ENCODE assay signal across 2 cellular contexts in the genomic region with DNA sequence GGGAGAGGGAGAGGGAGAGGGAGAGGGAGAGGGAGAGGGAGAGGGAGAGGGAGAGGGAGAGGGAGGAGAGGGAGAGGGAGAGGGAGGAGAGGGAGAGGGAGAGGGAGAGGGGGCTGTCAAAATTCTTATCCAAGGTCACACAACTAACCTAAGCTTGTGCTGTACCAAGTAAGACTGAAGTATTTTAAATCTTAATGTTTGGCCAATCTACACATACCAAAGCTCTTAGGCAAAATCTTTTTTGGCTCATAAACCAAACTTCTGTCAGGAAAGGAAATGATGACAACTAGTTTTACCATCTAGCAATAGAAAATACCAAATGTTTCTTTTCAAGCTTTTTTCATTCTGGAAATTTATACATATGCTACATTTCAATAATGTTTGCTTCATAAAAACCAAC.
TF ChIP-seq lines count a peak whose summit lies in the region.

No MANE protein-coding gene starts in this region.

TF ChIP-seq in A549, 52 proteins besides CTCF, POLR2A, EP300 and RAD21:
- TF ChIP-seq RFX5 (IDR thresholded peaks at IDR 0.05) (no peak), POLR2AphosphoS2 (conservative IDR thresholded peaks at IDR 0.05; ENCODE audit: low read length) (no peak), SMC3 (IDR thresholded peaks at IDR 0.05) (no peak), EHF (CRISPR knock-in tag; IDR thresholded peaks at IDR 0.05) (no peak), NR3C1 (IDR thresholded peaks at IDR 0.05) (no peak), KDM1A (IDR thresholded peaks at IDR 0.05; ENCODE audit: low read depth) (no peak), PHF8 (IDR thresholded peaks at IDR 0.05; ENCODE audit: borderline replicate concordance, low read depth) (no peak), KDM5A (IDR thresholded peaks at IDR 0.05) (no peak), RCOR1 (IDR thresholded peaks at IDR 0.05; ENCODE audit: low read depth, low read length) (no peak), NFE2L2 (conservative IDR thresholded peaks at IDR 0.05; ENCODE audit: low read length) (no peak), EHMT2 (IDR thresholded peaks at IDR 0.05; ENCODE audit: low read depth) (no peak), FOSB (CRISPR knock-in tag; IDR thresholded peaks at IDR 0.05) (no peak), HES2 (IDR thresholded peaks at IDR 0.05) (no peak), CEBPB (IDR thresholded peaks at IDR 0.05) (no peak), RARB (CRISPR knock-in tag; IDR thresholded peaks at IDR 0.05) (no peak), HOXA7 (CRISPR knock-in tag; IDR thresholded peaks at IDR 0.05) (no peak), HMGXB4 (CRISPR knock-in tag; IDR thresholded peaks at IDR 0.05; ENCODE audit: borderline replicate concordance) (no peak)

TF ChIP-seq in IMR-90, 13 proteins besides CTCF, POLR2A, EP300 and RAD21:
- TF ChIP-seq BHLHE40 (IDR thresholded peaks at IDR 0.05; ENCODE audit: low read depth, low read length) = no peak
- TF ChIP-seq SMC3 (IDR thresholded peaks at IDR 0.05; ENCODE audit: low read depth, low read length) = no peak
- TF ChIP-seq RFX5 (IDR thresholded peaks at IDR 0.05; ENCODE audit: low read depth, low read length) = no peak
- TF ChIP-seq, protein P1, sequence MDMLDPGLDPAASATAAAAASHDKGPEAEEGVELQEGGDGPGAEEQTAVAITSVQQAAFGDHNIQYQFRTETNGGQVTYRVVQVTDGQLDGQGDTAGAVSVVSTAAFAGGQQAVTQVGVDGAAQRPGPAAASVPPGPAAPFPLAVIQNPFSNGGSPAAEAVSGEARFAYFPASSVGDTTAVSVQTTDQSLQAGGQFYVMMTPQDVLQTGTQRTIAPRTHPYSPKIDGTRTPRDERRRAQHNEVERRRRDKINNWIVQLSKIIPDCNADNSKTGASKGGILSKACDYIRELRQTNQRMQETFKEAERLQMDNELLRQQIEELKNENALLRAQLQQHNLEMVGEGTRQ (IDR thresholded peaks at IDR 0.05; ENCODE audit: low read depth, low read length) = no peak
- no peak for TF ChIP-seq FOS (IDR thresholded peaks at IDR 0.05; ENCODE audit: low read depth, low read length)
- no peak for TF ChIP-seq ELK1 (IDR thresholded peaks at IDR 0.05; ENCODE audit: borderline replicate concordance, low read depth, low read length)
- no peak for TF ChIP-seq RCOR1 (IDR thresholded peaks at IDR 0.05; ENCODE audit: insufficient replicate concordance, low read length)
- no peak for TF ChIP-seq MXI1 (IDR thresholded peaks at IDR 0.05; ENCODE audit: borderline replicate concordance, low read depth, low read length)
- TF ChIP-seq NFE2L2 (IDR thresholded peaks at IDR 0.05; ENCODE audit: low read depth, low read length) = no peak
- no peak for TF ChIP-seq MAFK (IDR thresholded peaks at IDR 0.05; ENCODE audit: low read depth, low read length)
- no peak for TF ChIP-seq MAZ (IDR thresholded peaks at IDR 0.05; ENCODE audit: borderline replicate concordance, low read depth, low read length)
- TF ChIP-seq CHD1 (IDR thresholded peaks at IDR 0.05; ENCODE audit: low read depth, low read length) = no peak
- no peak for TF ChIP-seq CEBPB (IDR thresholded peaks at IDR 0.05; ENCODE audit: low read depth, low read length)
